In genomic region chr1:11923069-11923826, GRCh38 we compare ENCODE assay signal across 12 cellular contexts. TPM values are rescaled to one million over a fixed set of nuclear protein-coding genes. Genes with fewer than 3 reads are reported as not detected.
DNase-seq lines count a peak whose midpoint lies in the region; ATAC-seq and TF ChIP-seq lines count a peak whose summit lies in the region.
"Had no signal": no experiment of that assay in that cellular context is flagged by ENCODE, and none has a peak within 500 bp of the region (broad histone marks: within the 10 kb centered on the region; RNA-seq: fewer than 3 reads in every experiment).

No MANE protein-coding gene starts in this region.

- TF ChIP-seq CTCF in glutamatergic neuron (IDR thresholded peaks at IDR 0.05; ENCODE audit: partially characterized antibody, unreplicated experiment) = no peak

- no peaks in the 10 kb centered on the region for H3K9me3 Mint-ChIP-seq in activated naive CD4-positive, alpha-beta T cell treated with anti-CD3 and anti-CD28 coated beads, Interleukin-2, amount 10 ng/mL, durations not matched to agents 7 days and 5 days
- peaks cover 12% of the 10 kb centered on the region for H3K9me3 Mint-ChIP-seq in glutamatergic neuron (ENCODE audit: unreplicated experiment)
- no peaks in the 10 kb centered on the region for H3K9me3 Mint-ChIP-seq in stimulated activated memory B cell treated with anti-CD40 and anti-IgM and Interleukin-4, amounts not matched to agents 10 μg/mL and 1 μg/mL and 100 μg/mL, for 72 hours

- H3K36me3 Mint-ChIP-seq in activated naive CD4-positive, alpha-beta T cell treated with anti-CD3 and anti-CD28 coated beads, Interleukin-2, amount 10 ng/mL, durations not matched to agents 7 days and 5 days = peaks cover 36% of the 10 kb centered on the region
- H3K36me3 Mint-ChIP-seq in T-helper 17 cell (ENCODE audit: low read depth) = peaks cover 3% of the 10 kb centered on the region
- no peaks in the 10 kb centered on the region for H3K36me3 Mint-ChIP-seq in glutamatergic neuron (ENCODE audit: unreplicated experiment)
- H3K36me3 Mint-ChIP-seq in stimulated activated memory B cell treated with anti-CD40 and anti-IgM and Interleukin-4, amounts not matched to agents 10 μg/mL and 1 μg/mL and 100 μg/mL, for 72 hours = peaks cover 54% of the 10 kb centered on the region

- H3K4me3 Mint-ChIP-seq in activated naive CD4-positive, alpha-beta T cell treated with anti-CD3 and anti-CD28 coated beads, Interleukin-2, amount 10 ng/mL, durations not matched to agents 7 days and 5 days = peak overlapping the region; percentile 76
- H3K4me3 Mint-ChIP-seq in T-helper 17 cell (peak overlapping the region; percentile 90), glutamatergic neuron (ENCODE audit: unreplicated experiment) (peak overlapping the region; percentile 90)
- peak overlapping the region; percentile 88 for H3K4me3 Mint-ChIP-seq in stimulated activated memory B cell treated with anti-CD40 and anti-IgM and Interleukin-4, amounts not matched to agents 10 μg/mL and 1 μg/mL and 100 μg/mL, for 72 hours

- peaks cover 4% of the 10 kb centered on the region for H3K27me3 Mint-ChIP-seq in activated naive CD4-positive, alpha-beta T cell treated with anti-CD3 and anti-CD28 coated beads, Interleukin-2, amount 10 ng/mL, durations not matched to agents 7 days and 5 days
- H3K27me3 Mint-ChIP-seq in T-helper 17 cell (no peaks in the 10 kb centered on the region), glutamatergic neuron (ENCODE audit: unreplicated experiment) (peaks cover 4% of the 10 kb centered on the region)
- H3K27me3 Mint-ChIP-seq in stimulated activated memory B cell treated with anti-CD40 and anti-IgM and Interleukin-4, amounts not matched to agents 10 μg/mL and 1 μg/mL and 100 μg/mL, for 72 hours = no peaks in the 10 kb centered on the region

- no peak for DNase-seq in activated naive CD4-positive, alpha-beta T cell treated with anti-CD3 and anti-CD28 coated beads, Interleukin-2, amount 10 ng/mL, durations not matched to agents 7 days and 5 days
- DNase-seq in activated naive CD4-positive, alpha-beta T cell (lab: John Stamatoyannopoulos, UW) = no peak
- DNase-seq in T-helper 17 cell (no peak), glutamatergic neuron (no peak), SHP77 treated with DMSO at 0.1 percent for 48 hours (lab: John Stamatoyannopoulos, UW) (no peak), COR-L47 (lab: John Stamatoyannopoulos, UW) (no peak), nucleus accumbens (lab: John Stamatoyannopoulos, UW) (no peak)
- DNase-seq: dermis blood vessel endothelial cell; mesendoderm; NCI-H1092; stimulated activated CD4-positive, alpha-beta T cell treated with anti-CD3 and anti-CD28 coated beads, Interleukin-12 subunit alpha, Interleukin-12 subunit beta, amount 100 ng/mL, for 4 hours had no signal

- peak overlapping the region; percentile 71 for H3K27ac Mint-ChIP-seq in activated naive CD4-positive, alpha-beta T cell treated with anti-CD3 and anti-CD28 coated beads, Interleukin-2, amount 10 ng/mL, durations not matched to agents 7 days and 5 days
- no peak overlapping the region for H3K27ac Mint-ChIP-seq in T-helper 17 cell
- peak overlapping the region; percentile 64 for H3K27ac Mint-ChIP-seq in glutamatergic neuron (ENCODE audit: unreplicated experiment)
- H3K27ac Mint-ChIP-seq in stimulated activated memory B cell treated with anti-CD40 and anti-IgM and Interleukin-4, amounts not matched to agents 10 μg/mL and 1 μg/mL and 100 μg/mL, for 72 hours = peak overlapping the region; percentile 85

- H3K4me1 Mint-ChIP-seq in activated naive CD4-positive, alpha-beta T cell treated with anti-CD3 and anti-CD28 coated beads, Interleukin-2, amount 10 ng/mL, durations not matched to agents 7 days and 5 days = peaks cover 39% of the 10 kb centered on the region
- H3K4me1 Mint-ChIP-seq in T-helper 17 cell (peaks cover 26% of the 10 kb centered on the region), glutamatergic neuron (ENCODE audit: low read depth, unreplicated experiment) (peaks cover 13% of the 10 kb centered on the region)
- peaks cover 58% of the 10 kb centered on the region for H3K4me1 Mint-ChIP-seq in stimulated activated memory B cell treated with anti-CD40 and anti-IgM and Interleukin-4, amounts not matched to agents 10 μg/mL and 1 μg/mL and 100 μg/mL, for 72 hours

- CTCF ChIA-PET in activated naive CD4-positive, alpha-beta T cell treated with anti-CD3 and anti-CD28 coated beads, Interleukin-2, amount 10 ng/mL, durations not matched to agents 7 days and 5 days (lab: Charles Lee) = no interaction called here

- no peaks in the 10 kb centered on the region for H3K9me3 ChIP-seq in T-helper 17 cell (ENCODE audit: control insufficient read depth, low read length, poor library complexity, severe bottlenecking)

- no peak for ATAC-seq in T-helper 17 cell
- no peak for ATAC-seq in stimulated activated memory B cell treated with anti-CD40 and anti-IgM and Interleukin-4, amounts not matched to agents 10 μg/mL and 1 μg/mL and 100 μg/mL, for 72 hours

RNA-seq across cellular contexts. Expression of gene KIAA2013, which starts 3.0 kb away (rescaled TPM):
- total RNA-seq in T-helper 17 cell (10 to 100 TPM; 17.5 to 20.6 TPM), glutamatergic neuron (ENCODE audit: unreplicated experiment) (35.7 TPM)

RNA-seq across cellular contexts. Expression of gene PLOD1, which starts 11.3 kb away (rescaled TPM):
- total RNA-seq in T-helper 17 cell (1 to 10 TPM; 2.8 to 3.0 TPM), glutamatergic neuron (ENCODE audit: unreplicated experiment) (113 TPM)

RNA-seq across cellular contexts. Expression of gene MFN2, which starts 57.0 kb away (rescaled TPM):
- 10 to 100 TPM; 34.7 to 46.4 TPM for total RNA-seq in T-helper 17 cell
- 61.9 TPM for total RNA-seq in glutamatergic neuron (ENCODE audit: unreplicated experiment)

Comparison
In these comparisons a context has a peak if more than half of its experiments do, and no peak if none do; other contexts are left out.
1. RNA of gene PLOD1, which starts 11.3 kb away (total RNA-seq): 113 TPM in glutamatergic neuron (single experiment); 2.8 to 3.0 TPM in T-helper 17 cell; every median in the first group is over 10 times any median in the second.
2. Peak in every context shown above with its lines, with median percentiles within 50 percentile points of each other: H3K4me3 Mint-ChIP-seq.